ENCODE assay signal across 26 cellular contexts in the genomic region with DNA sequence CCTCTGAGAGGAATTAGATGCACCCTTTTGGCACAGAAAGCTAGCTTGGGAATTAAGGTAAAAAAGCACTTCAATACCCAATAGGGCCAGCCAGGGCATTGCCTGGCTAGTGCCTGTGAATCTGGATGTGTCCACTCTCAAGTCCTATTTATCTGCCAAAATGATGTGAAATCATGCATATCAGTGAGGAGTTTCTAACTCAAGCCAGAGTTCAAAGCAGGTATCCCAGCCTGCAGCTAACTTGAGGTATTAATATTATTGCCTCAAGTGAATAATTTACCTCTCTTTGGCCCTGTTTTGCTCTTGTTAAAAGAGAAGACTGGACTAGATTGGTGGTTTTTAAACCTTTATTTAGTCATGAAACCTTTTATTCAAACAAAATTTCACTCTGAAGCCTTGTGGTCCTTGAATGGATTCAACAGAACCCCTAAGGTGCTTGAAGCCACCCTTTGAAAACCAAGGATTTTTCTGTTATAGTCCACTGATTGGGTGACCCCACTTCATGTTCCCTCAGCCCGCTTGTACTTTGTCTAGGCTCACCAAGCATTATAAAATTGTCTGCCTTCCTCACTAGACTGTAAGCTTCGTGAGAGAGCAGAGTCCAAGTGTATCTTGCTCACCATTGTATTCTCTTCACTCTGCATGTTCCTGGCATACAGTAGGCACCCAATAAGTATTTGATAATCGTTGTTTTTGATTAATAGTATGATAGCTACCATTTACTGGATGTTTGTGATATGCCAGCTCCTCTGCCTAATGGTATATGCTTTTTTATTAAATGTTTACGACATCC. TPM values are rescaled to one million over a fixed set of nuclear protein-coding genes. Genes with fewer than 3 reads are reported as not detected.
DNase-seq lines count a peak whose midpoint lies in the region; ATAC-seq, FAIRE-seq and TF ChIP-seq lines count a peak whose summit lies in the region.
"Had no signal": no experiment of that assay in that cellular context is flagged by ENCODE, and none has a peak within 500 bp of the region (broad histone marks: within the 10 kb centered on the region; RNA-seq: fewer than 3 reads in every experiment).

No MANE protein-coding gene starts in this region.

- no peaks in the 10 kb centered on the region for H3K9me1 ChIP-seq in endothelial cell of umbilical vein (replicated peaks; ENCODE audit: control insufficient read depth, extremely low read depth, insufficient read depth, low read length)

- H3K27me3 Mint-ChIP-seq in activated naive CD4-positive, alpha-beta T cell treated with anti-CD3 and anti-CD28 coated beads, Interleukin-2, amount 10 ng/mL, durations not matched to agents 7 days and 5 days, result peaks cover 4% of the 10 kb centered on the region
- H3K27me3 Mint-ChIP-seq: naive thymus-derived CD8-positive, alpha-beta T cell; stimulated activated naive CD8-positive, alpha-beta T cell treated with anti-CD3 and anti-CD28 coated beads, Interleukin-15, Interleukin-2, amounts not matched to agents 100 ng/mL and 50 ng/mL, for 24 hours had no signal

- no peak for FAIRE-seq in endothelial cell of umbilical vein (lab: Jason Lieb, UNC)
- FAIRE-seq: RCC 7860 had no signal

- DNase-seq in endothelial cell of umbilical vein (ENCODE audit: low read depth, low spot score), result no peak
- no peak for DNase-seq in psoas muscle
- no peak for DNase-seq in dedifferentiated amniotic fluid mesenchymal stem cell (ENCODE audit: extremely low spot score)
- DNase-seq in NCI-H446 (lab: John Stamatoyannopoulos, UW), result no peak
- no peak for DNase-seq in amygdala (lab: John Stamatoyannopoulos, UW)
- no peak for DNase-seq in activated naive CD4-positive, alpha-beta T cell treated with anti-CD3 and anti-CD28 coated beads, Interleukin-2, amount 10 ng/mL, durations not matched to agents 7 days and 5 days
- DNase-seq: activated CD8-positive, alpha-beta memory T cell treated with anti-CD3 and anti-CD28 coated beads for 24 hours; activated gamma-delta T cell treated with Interleukin-2 at 50 U/mL for 16 hours; cerebellar nuclear complex; H7; islet precursor cell; NCI-H1105 treated with DMSO at 0.1 percent for 48 hours; NCI-H2029; NCI-H526 treated with DMSO at 0.1 percent for 48 hours; SW 1271 had no signal

- H3K4me3 Mint-ChIP-seq in activated naive CD4-positive, alpha-beta T cell treated with anti-CD3 and anti-CD28 coated beads, Interleukin-2, amount 10 ng/mL, durations not matched to agents 7 days and 5 days, result no peak overlapping the region
- H3K4me3 Mint-ChIP-seq: naive thymus-derived CD8-positive, alpha-beta T cell; stimulated activated naive CD8-positive, alpha-beta T cell treated with anti-CD3 and anti-CD28 coated beads, Interleukin-15, Interleukin-2, amounts not matched to agents 100 ng/mL and 50 ng/mL, for 24 hours had no signal

- H3K27ac Mint-ChIP-seq in activated naive CD4-positive, alpha-beta T cell treated with anti-CD3 and anti-CD28 coated beads, Interleukin-2, amount 10 ng/mL, durations not matched to agents 7 days and 5 days, result no peak overlapping the region

- H4K20me1 ChIP-seq in DOHH2 (ENCODE audit: control insufficient read depth, insufficient read depth, low read depth, low read length) (no peaks in the 10 kb centered on the region), Loucy (ENCODE audit: insufficient read depth, low read length, poor library complexity, severe bottlenecking) (peaks cover 32% of the 10 kb centered on the region), endothelial cell of umbilical vein (replicated peaks; ENCODE audit: control insufficient read depth, extremely low read depth, insufficient read depth, low read length) (no peaks in the 10 kb centered on the region)

- no TSS peak for BruUV-seq in endothelial cell of umbilical vein (replicated peaks; lab: Mats Ljungman, UMichigan)

- H3K4me2 ChIP-seq in DOHH2 (ENCODE audit: low read length) (peak overlapping the region; percentile 29), Loucy (ENCODE audit: low read depth, low read length, poor library complexity, severe bottlenecking) (peak overlapping the region; percentile 80), endothelial cell of umbilical vein (ENCODE audit: insufficient read depth, low read length) (peak overlapping the region; percentile 13)

- WGBS in psoas muscle, 3 donors, result 83 to 88% (median 84%) methylated on average over 4 of the region's 4 CpGs

- TF ChIP-seq CTCF in DOHH2 (IDR thresholded peaks at IDR 0.05; ENCODE audit: low read depth, low read length, poor library complexity, severe bottlenecking), result no peak
- TF ChIP-seq CTCF in Loucy (conservative IDR thresholded peaks at IDR 0.05; ENCODE audit: low read length), result no peak
- no peak for TF ChIP-seq CTCF in endothelial cell of umbilical vein (IDR thresholded peaks at IDR 0.05; ENCODE audit: extremely low read depth in 1 of 2, insufficient read depth in 1 of 2, low read depth in 1 of 2, low read length in 2 of 2)
- no peak for TF ChIP-seq CTCF in psoas muscle (IDR thresholded peaks at IDR 0.05)

- intact Hi-C loops in endothelial cell of umbilical vein (cut with micrococcal nuclease) (no loop called here), psoas muscle (cut with DNase I) (no loop called here)

- H3K9me3 Mint-ChIP-seq in activated naive CD4-positive, alpha-beta T cell treated with anti-CD3 and anti-CD28 coated beads, Interleukin-2, amount 10 ng/mL, durations not matched to agents 7 days and 5 days, result no peaks in the 10 kb centered on the region
- H3K9me3 Mint-ChIP-seq: CD4-positive, CD25-positive, alpha-beta regulatory T cell; naive thymus-derived CD8-positive, alpha-beta T cell; stimulated activated naive CD8-positive, alpha-beta T cell treated with anti-CD3 and anti-CD28 coated beads, Interleukin-15, Interleukin-2, amounts not matched to agents 100 ng/mL and 50 ng/mL, for 24 hours had no signal

- no peak overlapping the region for H3K4me3 ChIP-seq in DOHH2 (ENCODE audit: low read length)
- peak overlapping the region; percentile 75 for H3K4me3 ChIP-seq in Loucy (ENCODE audit: low read length, poor library complexity, severe bottlenecking)
- H3K4me3 ChIP-seq in endothelial cell of umbilical vein (replicated peaks in 1 of 3; ENCODE audit: insufficient read depth in 1 of 3, low read depth in 1 of 3, low read length in 3 of 3), result no peak overlapping the region
- no peak overlapping the region for H3K4me3 ChIP-seq in psoas muscle
- H3K4me3 ChIP-seq: thoracic aorta had no signal

- H3K9me2 ChIP-seq in DOHH2 (replicated peaks; ENCODE audit: control insufficient read depth, low read length), result no peaks in the 10 kb centered on the region
- no peaks in the 10 kb centered on the region for H3K9me2 ChIP-seq in Loucy (replicated peaks; ENCODE audit: low read depth, low read length)

- CTCF ChIA-PET in endothelial cell of umbilical vein (lab: Charles Lee), result interaction anchor here (0.6 to 4.2 kb wide), 7 partner anchors 11 to 49 kb away, joined by 3 to 20 read pairs (median 5); no protein-coding TSS in a partner anchor
- CTCF ChIA-PET in activated naive CD4-positive, alpha-beta T cell treated with anti-CD3 and anti-CD28 coated beads, Interleukin-2, amount 10 ng/mL, durations not matched to agents 7 days and 5 days (lab: Charles Lee), result interaction anchor here (1.3 kb wide), 1 partner anchor 44 kb away, joined by 3 read pairs; no protein-coding TSS in a partner anchor

- peak; percentile 20 for TF ChIP-seq POLR2A in endothelial cell of umbilical vein (IDR thresholded peaks at IDR 0.05; ENCODE audit: low read depth, low read length)

- H3K27ac ChIP-seq in DOHH2 (ENCODE audit: low read depth, low read length) (no peak overlapping the region), endothelial cell of umbilical vein (ENCODE audit: insufficient read depth, low read depth, low read length) (peak overlapping the region; percentile 31), psoas muscle (peak overlapping the region; percentile 34)
- H3K27ac ChIP-seq: epithelial cell of prostate, parathyroid adenoma had no signal

- no peaks in the 10 kb centered on the region for H3F3A ChIP-seq in DOHH2 (ENCODE audit: control insufficient read depth, insufficient read depth)
- no peaks in the 10 kb centered on the region for H3F3A ChIP-seq in Loucy (ENCODE audit: low read depth)

- H2AFZ ChIP-seq in Loucy (ENCODE audit: low read length) (no peak overlapping the region), endothelial cell of umbilical vein (ENCODE audit: low read depth, low read length) (no peak overlapping the region)
- H2AFZ ChIP-seq: parathyroid adenoma had no signal

- peaks cover 3% of the 10 kb centered on the region for H3K36me3 Mint-ChIP-seq in activated naive CD4-positive, alpha-beta T cell treated with anti-CD3 and anti-CD28 coated beads, Interleukin-2, amount 10 ng/mL, durations not matched to agents 7 days and 5 days

- no peak for ATAC-seq in psoas muscle

- POLR2A ChIA-PET in endothelial cell of umbilical vein (lab: Charles Lee), result interaction anchor here (0.7 kb wide), 1 partner anchor 9 kb away, joined by 3 read pairs; no protein-coding TSS in a partner anchor

- peaks cover 34% of the 10 kb centered on the region for H3K4me1 Mint-ChIP-seq in activated naive CD4-positive, alpha-beta T cell treated with anti-CD3 and anti-CD28 coated beads, Interleukin-2, amount 10 ng/mL, durations not matched to agents 7 days and 5 days

- H3K9ac ChIP-seq in Loucy (ENCODE audit: low read depth, low read length, poor library complexity, severe bottlenecking) (peak overlapping the region; percentile 10), endothelial cell of umbilical vein (replicated peaks; ENCODE audit: extremely low read depth, insufficient read depth, low read length) (no peak overlapping the region)
- H3K9ac ChIP-seq: parathyroid adenoma had no signal

- H3K79me2 ChIP-seq in DOHH2 (ENCODE audit: control insufficient read depth, low read length) (peaks cover 74% of the 10 kb centered on the region), Loucy (ENCODE audit: insufficient read depth, low read length) (peaks cover 87% of the 10 kb centered on the region), endothelial cell of umbilical vein (ENCODE audit: control insufficient read depth, insufficient read depth, low read length) (peaks cover 72% of the 10 kb centered on the region)

- no peaks in the 10 kb centered on the region for H3K27me3 ChIP-seq in DOHH2 (ENCODE audit: control insufficient read depth, low read length)
- H3K27me3 ChIP-seq in Loucy (ENCODE audit: insufficient read depth, low read length, poor library complexity, severe bottlenecking), result no peaks in the 10 kb centered on the region
- no peaks in the 10 kb centered on the region for H3K27me3 ChIP-seq in endothelial cell of umbilical vein (ENCODE audit: control insufficient read depth in 2 of 2, insufficient read depth in 2 of 2, low read length in 2 of 2)
- no peaks in the 10 kb centered on the region for H3K27me3 ChIP-seq in psoas muscle (ENCODE audit: insufficient read depth in 3 of 3, low read length in 2 of 3)

- H3K9me3 ChIP-seq in DOHH2 (ENCODE audit: control insufficient read depth, insufficient read depth, low read length), result no peaks in the 10 kb centered on the region
- no peaks in the 10 kb centered on the region for H3K9me3 ChIP-seq in Loucy (ENCODE audit: insufficient read depth, low read depth, low read length)
- no peaks in the 10 kb centered on the region for H3K9me3 ChIP-seq in endothelial cell of umbilical vein (replicated peaks; ENCODE audit: control insufficient read depth, insufficient read depth, low read length)
- H3K9me3 ChIP-seq in psoas muscle, result no peaks in the 10 kb centered on the region
- H3K9me3 ChIP-seq: thoracic aorta had no signal

- dilution Hi-C loops in endothelial cell of umbilical vein (cut with MboI; ENCODE audit: extremely low pct_ligation_motif_present, low sequenced_read_pairs), result no loop called here

- H3K4me1 ChIP-seq in DOHH2 (ENCODE audit: control insufficient read depth, low read length) (peaks cover 52% of the 10 kb centered on the region), Loucy (ENCODE audit: insufficient read depth, low read length, poor library complexity, severe bottlenecking) (peaks cover 40% of the 10 kb centered on the region), endothelial cell of umbilical vein (ENCODE audit: control insufficient read depth, extremely low read depth, insufficient read depth, low read length) (peaks cover 85% of the 10 kb centered on the region), psoas muscle (peaks cover 62% of the 10 kb centered on the region)

- no peaks in the 10 kb centered on the region; the same call in 1 of the 2 replicates for H3K36me3 ChIP-seq in DOHH2 (ENCODE audit: control insufficient read depth, low read length)
- H3K36me3 ChIP-seq in Loucy (ENCODE audit: insufficient read depth, low read length), result peaks cover 3% of the 10 kb centered on the region; the same call in 1 of the 2 replicates
- H3K36me3 ChIP-seq in endothelial cell of umbilical vein (ENCODE audit: control insufficient read depth in 2 of 2, extremely low read depth in 1 of 2, insufficient read depth in 2 of 2, low read length in 2 of 2), result no peaks in the 10 kb centered on the region
- peaks cover 0 to 4% of the 10 kb centered on the region in 2 donors for H3K36me3 ChIP-seq in psoas muscle (ENCODE audit: insufficient read depth in 1 of 2, low read depth in 1 of 2)
- H3K36me3 ChIP-seq: thoracic aorta had no signal

RNA-seq across cellular contexts. Expression of gene RNF121, which starts 4.5 kb away (rescaled TPM):
- 61.4 and 61.7 TPM in 2 replicates for total RNA-seq in endothelial cell of umbilical vein
- 86.6 and 99.9 TPM in 2 replicates for polyA plus RNA-seq in endothelial cell of umbilical vein
- 74.3 and 92.8 TPM in 2 replicates for polyA plus RNA-seq in endothelial cell of umbilical vein (2011; cell fraction: cytosol; rRNA removed)
- polyA plus RNA-seq in endothelial cell of umbilical vein (2011; cell fraction: nucleus; rRNA removed), result 173 and 190 TPM in 2 replicates
- 136 and 160 TPM in 2 replicates for polyA plus RNA-seq in endothelial cell of umbilical vein (2012)
- 202 and 205 TPM in 2 replicates for polyA minus RNA-seq in endothelial cell of umbilical vein
- polyA minus RNA-seq in endothelial cell of umbilical vein (2011; cell fraction: cytosol; rRNA and poly(A)+ RNA removed), result 20.1 TPM
- 87.9 and 123 TPM in 2 replicates for polyA minus RNA-seq in endothelial cell of umbilical vein (2011; cell fraction: nucleus; rRNA and poly(A)+ RNA removed)
- 10 to 100 TPM; 23.0 to 29.7 (median 27.0) TPM for total RNA-seq in psoas muscle
- polyA plus RNA-seq in psoas muscle, result 10 to 100 TPM; 24.1 to 51.7 (median 36.3) TPM

RNA-seq across cellular contexts. Expression of gene XNDC1N, which starts 4.9 kb away (rescaled TPM):
- 8.9 and 9.0 TPM in 2 replicates for total RNA-seq in endothelial cell of umbilical vein
- 3.0 and 3.5 TPM in 2 replicates for polyA plus RNA-seq in endothelial cell of umbilical vein
- 3.7 and 4.2 TPM in 2 replicates for polyA plus RNA-seq in endothelial cell of umbilical vein (2011; cell fraction: cytosol; rRNA removed)
- 9.4 and 13.4 TPM in 2 replicates for polyA plus RNA-seq in endothelial cell of umbilical vein (2011; cell fraction: nucleus; rRNA removed)
- polyA plus RNA-seq in endothelial cell of umbilical vein (2012), result 3.5 and 4.3 TPM in 2 replicates
- polyA minus RNA-seq in endothelial cell of umbilical vein, result 9.9 and 11.6 TPM in 2 replicates
- polyA minus RNA-seq in endothelial cell of umbilical vein (2011; cell fraction: cytosol; rRNA and poly(A)+ RNA removed), result 12.6 TPM
- polyA minus RNA-seq in endothelial cell of umbilical vein (2011; cell fraction: nucleus; rRNA and poly(A)+ RNA removed), result 22.2 and 23.2 TPM in 2 replicates
- total RNA-seq in psoas muscle, result 1 to 10 TPM; 1.3 to 3.9 (median 1.6) TPM
- 1 to 10 TPM in 1 of 3 donors, under 1 TPM in 2; 0.82 to 2.8 (median 0.86) TPM for polyA plus RNA-seq in psoas muscle

RNA-seq across cellular contexts. Expression of gene DEFB131B, which starts 55.1 kb away (rescaled TPM):
- total RNA-seq in endothelial cell of umbilical vein (not detected in 2 replicates), psoas muscle (not detected)
- polyA plus RNA-seq in endothelial cell of umbilical vein (not detected in 2 replicates), psoas muscle (not detected)
- polyA plus RNA-seq in endothelial cell of umbilical vein (2011; cell fraction: cytosol; rRNA removed), result not detected in 2 replicates
- polyA plus RNA-seq in endothelial cell of umbilical vein (2011; cell fraction: nucleus; rRNA removed), result not detected in 2 replicates
- polyA plus RNA-seq in endothelial cell of umbilical vein (2012), result not detected in 2 replicates
- polyA minus RNA-seq in endothelial cell of umbilical vein, result not detected in 2 replicates
- not detected for polyA minus RNA-seq in endothelial cell of umbilical vein (2011; cell fraction: cytosol; rRNA and poly(A)+ RNA removed)
- polyA minus RNA-seq in endothelial cell of umbilical vein (2011; cell fraction: nucleus; rRNA and poly(A)+ RNA removed), result not detected in 2 replicates
- total RNA-seq: CD4-positive, CD25-positive, alpha-beta regulatory T cell; H7; lower leg skin; M059J; naive thymus-derived CD8-positive, alpha-beta T cell; thoracic aorta had no signal
- polyA plus RNA-seq: CD4-positive, CD25-positive, alpha-beta regulatory T cell; naive thymus-derived CD8-positive, alpha-beta T cell had no signal

Comparison
In these comparisons a context has a peak if more than half of its experiments do, and no peak if none do; other contexts are left out.
1. H3K4me2 ChIP-seq: peak in every context shown above with its lines; median percentile 80 in Loucy; 29 in DOHH2; 13 in endothelial cell of umbilical vein.